Comparison of ENCODE assay signal across 1 cellular context in the genomic region with DNA sequence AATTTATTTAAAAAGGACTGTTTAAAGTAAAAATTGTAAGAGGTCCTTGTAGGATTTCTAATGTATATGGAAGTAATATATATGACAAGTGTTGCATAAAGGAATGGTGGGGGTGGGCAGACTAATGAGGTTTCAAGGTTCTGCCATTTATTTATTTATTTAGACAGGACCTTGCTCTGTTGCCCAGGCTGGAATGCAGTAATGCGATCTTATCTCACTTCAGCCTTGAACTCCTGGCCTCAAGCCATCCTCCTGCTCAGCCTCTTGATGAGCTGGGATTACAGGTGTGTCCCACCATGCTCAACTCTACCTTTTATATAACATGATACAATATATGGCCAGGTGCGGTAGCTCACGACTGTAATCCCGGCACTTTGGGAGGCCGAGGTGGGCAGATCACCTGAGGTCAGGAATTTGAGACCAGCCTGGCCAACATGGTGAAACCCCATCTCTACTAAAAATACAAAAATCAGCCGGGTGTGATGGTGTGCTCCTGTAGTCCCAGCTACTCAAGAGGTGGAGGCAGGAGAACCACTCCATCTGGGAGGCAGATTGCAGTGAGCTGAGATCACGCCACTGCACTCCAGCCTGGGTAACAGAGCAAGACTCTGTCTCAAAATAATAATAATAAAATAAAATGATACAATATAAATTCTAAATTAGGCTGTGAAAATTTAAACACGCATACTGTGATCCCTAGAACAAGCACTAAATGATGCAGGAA.
TF ChIP-seq lines count a peak whose summit lies in the region.

No MANE protein-coding gene starts in this region.

TF ChIP-seq in HepG2, 621 proteins besides CTCF, POLR2A, EP300 and RAD21 (continued from another document and continues in another):
- TF ChIP-seq DRAP1 (CRISPR knock-in tag; IDR thresholded peaks at IDR 0.05) (no peak), ZNF775 (CRISPR knock-in tag; IDR thresholded peaks at IDR 0.05; ENCODE audit: borderline replicate concordance) (no peak), GMEB1 (CRISPR knock-in tag; IDR thresholded peaks at IDR 0.05; ENCODE audit: borderline replicate concordance) (no peak), ZNF614 (CRISPR knock-in tag; IDR thresholded peaks at IDR 0.05; ENCODE audit: borderline replicate concordance) (peak; percentile 70; the same call in 1 of the 2 replicates), ZNF124 (CRISPR knock-in tag; IDR thresholded peaks at IDR 0.05) (no peak), MTF2 (CRISPR knock-in tag; IDR thresholded peaks at IDR 0.05; ENCODE audit: borderline replicate concordance) (no peak), SP5 (CRISPR knock-in tag; IDR thresholded peaks at IDR 0.05; ENCODE audit: borderline replicate concordance, low read depth) (peak; percentile 51; the same call in 1 of the 2 replicates), SRY (CRISPR knock-in tag; IDR thresholded peaks at IDR 0.05) (no peak), CREB1 (IDR thresholded peaks at IDR 0.05) (no peak), CREB1 (CRISPR knock-in tag; IDR thresholded peaks at IDR 0.05) (peak; percentile 51), SKI (IDR thresholded peaks at IDR 0.05; ENCODE audit: partially characterized antibody) (peak; percentile 78), NRL (CRISPR knock-in tag; IDR thresholded peaks at IDR 0.05; ENCODE audit: borderline replicate concordance) (no peak), BATF2 (CRISPR knock-in tag; IDR thresholded peaks at IDR 0.05) (no peak), DR1 (CRISPR knock-in tag; IDR thresholded peaks at IDR 0.05) (no peak), AGO1 (IDR thresholded peaks at IDR 0.05; ENCODE audit: low read depth, low read length, poor library complexity, severe bottlenecking) (no peak), KIAA2018 (CRISPR knock-in tag; IDR thresholded peaks at IDR 0.05; ENCODE audit: borderline replicate concordance) (no peak), FOXP4 (CRISPR knock-in tag; IDR thresholded peaks at IDR 0.05) (peak; percentile 95), ZSCAN30 (CRISPR knock-in tag; IDR thresholded peaks at IDR 0.05) (no peak), AGO2 (optimal IDR thresholded peaks at IDR 0.05; ENCODE audit: low read depth, low read length) (no peak), DPF2 (CRISPR knock-in tag; IDR thresholded peaks at IDR 0.05; ENCODE audit: borderline replicate concordance, low read depth) (peak; percentile 92), ETS1 (CRISPR knock-in tag; IDR thresholded peaks at IDR 0.05) (no peak), ZNF138 (CRISPR knock-in tag; IDR thresholded peaks at IDR 0.05; ENCODE audit: low read depth) (no peak), ZNF713 (CRISPR knock-in tag; IDR thresholded peaks at IDR 0.05) (no peak), TRIM22 (IDR thresholded peaks at IDR 0.05) (no peak), RXRB (CRISPR knock-in tag; IDR thresholded peaks at IDR 0.05; ENCODE audit: borderline replicate concordance) (peak; percentile 91)
- TF ChIP-seq, protein P1, sequence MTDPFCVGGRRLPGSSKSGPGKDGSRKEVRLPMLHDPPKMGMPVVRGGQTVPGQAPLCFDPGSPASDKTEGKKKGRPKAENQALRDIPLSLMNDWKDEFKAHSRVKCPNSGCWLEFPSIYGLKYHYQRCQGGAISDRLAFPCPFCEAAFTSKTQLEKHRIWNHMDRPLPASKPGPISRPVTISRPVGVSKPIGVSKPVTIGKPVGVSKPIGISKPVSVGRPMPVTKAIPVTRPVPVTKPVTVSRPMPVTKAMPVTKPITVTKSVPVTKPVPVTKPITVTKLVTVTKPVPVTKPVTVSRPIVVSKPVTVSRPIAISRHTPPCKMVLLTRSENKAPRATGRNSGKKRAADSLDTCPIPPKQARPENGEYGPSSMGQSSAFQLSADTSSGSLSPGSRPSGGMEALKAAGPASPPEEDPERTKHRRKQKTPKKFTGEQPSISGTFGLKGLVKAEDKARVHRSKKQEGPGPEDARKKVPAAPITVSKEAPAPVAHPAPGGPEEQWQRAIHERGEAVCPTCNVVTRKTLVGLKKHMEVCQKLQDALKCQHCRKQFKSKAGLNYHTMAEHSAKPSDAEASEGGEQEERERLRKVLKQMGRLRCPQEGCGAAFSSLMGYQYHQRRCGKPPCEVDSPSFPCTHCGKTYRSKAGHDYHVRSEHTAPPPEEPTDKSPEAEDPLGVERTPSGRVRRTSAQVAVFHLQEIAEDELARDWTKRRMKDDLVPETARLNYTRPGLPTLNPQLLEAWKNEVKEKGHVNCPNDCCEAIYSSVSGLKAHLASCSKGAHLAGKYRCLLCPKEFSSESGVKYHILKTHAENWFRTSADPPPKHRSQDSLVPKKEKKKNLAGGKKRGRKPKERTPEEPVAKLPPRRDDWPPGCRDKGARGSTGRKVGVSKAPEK (CRISPR knock-in tag; IDR thresholded peaks at IDR 0.05; ENCODE audit: borderline replicate concordance) = no peak
- TF ChIP-seq, protein P2, sequence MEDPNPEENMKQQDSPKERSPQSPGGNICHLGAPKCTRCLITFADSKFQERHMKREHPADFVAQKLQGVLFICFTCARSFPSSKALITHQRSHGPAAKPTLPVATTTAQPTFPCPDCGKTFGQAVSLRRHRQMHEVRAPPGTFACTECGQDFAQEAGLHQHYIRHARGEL (CRISPR knock-in tag; IDR thresholded peaks at IDR 0.05) = no peak
- TF ChIP-seq, protein P3, sequence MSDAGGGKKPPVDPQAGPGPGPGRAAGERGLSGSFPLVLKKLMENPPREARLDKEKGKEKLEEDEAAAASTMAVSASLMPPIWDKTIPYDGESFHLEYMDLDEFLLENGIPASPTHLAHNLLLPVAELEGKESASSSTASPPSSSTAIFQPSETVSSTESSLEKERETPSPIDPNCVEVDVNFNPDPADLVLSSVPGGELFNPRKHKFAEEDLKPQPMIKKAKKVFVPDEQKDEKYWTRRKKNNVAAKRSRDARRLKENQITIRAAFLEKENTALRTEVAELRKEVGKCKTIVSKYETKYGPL (CRISPR knock-in tag; IDR thresholded peaks at IDR 0.05) = peak; percentile 69; the same call in 1 of the 2 replicates
